In genomic region chr10:44926771-44927751, GRCh38 we compare ENCODE assay signal across 18 cellular contexts. TPM values are rescaled to one million over a fixed set of nuclear protein-coding genes. Genes with fewer than 3 reads are reported as not detected.
DNase-seq lines count a peak whose midpoint lies in the region; ATAC-seq, FAIRE-seq and TF ChIP-seq lines count a peak whose summit lies in the region.
"Had no signal": no experiment of that assay in that cellular context is flagged by ENCODE, and none has a peak within 500 bp of the region (broad histone marks: within the 10 kb centered on the region; RNA-seq: fewer than 3 reads in every experiment).

No MANE protein-coding gene starts in this region.

- no peak overlapping the region for H2BK20ac ChIP-seq in H1 (ENCODE audit: low read length)

- H2AFZ ChIP-seq in H1 (ENCODE audit: low read length) = no peak overlapping the region
- H2AFZ ChIP-seq: PC-9 had no signal

- H2BK5ac ChIP-seq in H1 (ENCODE audit: low read depth, low read length) = no peak overlapping the region

- no peak overlapping the region for H3K9ac ChIP-seq in H1 (replicated peaks in 1 of 4; ENCODE audit: extremely low read depth in 1 of 4, low read depth in 3 of 4, low read length in 3 of 4)
- H3K9ac ChIP-seq in liver (ENCODE audit: low read depth in 1 of 2, low read length in 2 of 2) = no peak overlapping the region

- no peaks in the 10 kb centered on the region for H3K36me3 Mint-ChIP-seq in MCF 10A (ENCODE audit: insufficient read depth, unreplicated experiment)
- H3K36me3 Mint-ChIP-seq in type B pancreatic cell = no peaks in the 10 kb centered on the region

- no peak overlapping the region for H3K14ac ChIP-seq in H1 (ENCODE audit: insufficient read length)

- H3K23me2 ChIP-seq in H1 (ENCODE audit: low read depth, low read length) = peaks cover 12% of the 10 kb centered on the region; the same call in 1 of the 2 replicates

- no peaks in the 10 kb centered on the region for H3K36me3 ChIP-seq in breast epithelium
- no peaks in the 10 kb centered on the region for H3K36me3 ChIP-seq in H1 (ENCODE audit: control insufficient read depth in 2 of 4, insufficient read depth in 4 of 4, low read length in 3 of 4)
- H3K36me3 ChIP-seq in liver (ENCODE audit: control insufficient read depth in 4 of 4, insufficient read depth in 3 of 4, low read depth in 1 of 4, low read length in 3 of 4) = no peaks in the 10 kb centered on the region

- H2AK5ac ChIP-seq in H1 (ENCODE audit: low read depth, low read length) = no peak overlapping the region

- no peak overlapping the region for H3K56ac ChIP-seq in H1 (replicated peaks; ENCODE audit: insufficient read length, low read depth, low read length)

- H3K27me3 Mint-ChIP-seq in MCF 10A (ENCODE audit: insufficient read depth, unreplicated experiment) = peaks cover 30% of the 10 kb centered on the region
- peaks cover 4% of the 10 kb centered on the region for H3K27me3 Mint-ChIP-seq in type B pancreatic cell
- H3K27me3 Mint-ChIP-seq: activated CD4-positive, alpha-beta T cell treated with anti-CD3 and anti-CD28 coated beads, Interleukin-2, amount 10 ng/mL, durations not matched to agents 7 days and 5 days; effector memory CD8-positive, alpha-beta T cell had no signal

- BruUV-seq in MCF 10A (replicated peaks; lab: Mats Ljungman, UMichigan) = no TSS peak

- H4K8ac ChIP-seq in H1 (ENCODE audit: extremely low read depth, insufficient read depth, low read length) = peak overlapping the region; percentile 45; the same call in 1 of the 2 replicates

- no peak for TF ChIP-seq EP300 in H1 (IDR thresholded peaks at IDR 0.05; ENCODE audit: borderline replicate concordance in 1 of 2, low read depth in 2 of 2, low read length in 2 of 2)

- no peaks in the 10 kb centered on the region for H4K20me1 ChIP-seq in H1 (replicated peaks in 1 of 2; ENCODE audit: control insufficient read depth in 1 of 2, insufficient read depth in 2 of 2, low read length in 2 of 2)

- H3K4me1 ChIP-seq in breast epithelium (no peaks in the 10 kb centered on the region), H1 (replicated peaks in 1 of 4; ENCODE audit: control insufficient read depth in 3 of 4, insufficient read depth in 4 of 4, low read length in 3 of 4) (peaks cover 0 to 7% (median 0%) of the 10 kb centered on the region in 4 experiments; a peak in 1 of 7 replicates), liver (ENCODE audit: control insufficient read depth in 4 of 4, insufficient read depth in 4 of 4, low read length in 3 of 4) (peaks cover 0 to 5% (median 3%) of the 10 kb centered on the region in 4 donors)

- CTCF ChIA-PET in MCF 10A (lab: Yijun Ruan, JAX) (no interaction called here), H1 (lab: Charles Lee; ENCODE audit: partially characterized antibody) (interaction anchor here (0.8 to 3.5 kb wide), 9 partner anchors 10 to 64 kb away, joined by 3 to 16 read pairs (median 3); no protein-coding TSS in a partner anchor), RWPE1 (lab: Yijun Ruan, JAX) (interaction anchor here (0.7 kb wide), 1 partner anchor 51 kb away, joined by 3 read pairs; no protein-coding TSS in a partner anchor)

- no peak for ATAC-seq in HG03521 (IDR thresholded peaks at IDR 0.05; ENCODE audit: unreplicated experiment)
- ATAC-seq: activated T-helper 17 cell treated with anti-CD3 and anti-CD28 coated beads, Interleukin-2, amount 50 U/mL, for 72 hours; effector memory CD8-positive, alpha-beta T cell had no signal

- intact Hi-C loops in MCF 10A (cut with micrococcal nuclease) (no loop called here), breast epithelium (cut with DNase I; ENCODE audit: low total_unique reads) (no loop called here), posterior vena cava (cut with DNase I) (no loop called here)

- H3K79me1 ChIP-seq in H1 (ENCODE audit: low read depth, low read length) = no peaks in the 10 kb centered on the region

- TF ChIP-seq RAD21 in H1 (IDR thresholded peaks at IDR 0.05 in 1 of 2, conservative IDR thresholded peaks at IDR 0.05 in 1 of 2; ENCODE audit: low read depth in 2 of 2, low read length in 2 of 2) (no peak), liver (IDR thresholded peaks at IDR 0.05) (peak; percentile 11 to 24)

- H3K4me3 Mint-ChIP-seq in MCF 10A (ENCODE audit: unreplicated experiment) (no peak overlapping the region), type B pancreatic cell (no peak overlapping the region)
- H3K4me3 Mint-ChIP-seq: activated CD4-positive, alpha-beta T cell treated with anti-CD3 and anti-CD28 coated beads, Interleukin-2, amount 10 ng/mL, durations not matched to agents 7 days and 5 days; activated T-helper 17 cell treated with anti-CD3 and anti-CD28 coated beads, Interleukin-2, amount 50 U/mL, for 72 hours; effector memory CD8-positive, alpha-beta T cell had no signal

- 0 out of 2 replicates have a peak overlapping the region, but pooled peaks have one; percentile 5 for H2BK15ac ChIP-seq in H1 (ENCODE audit: low read length)

- H4K91ac ChIP-seq in H1 (replicated peaks; ENCODE audit: insufficient read length, low read length) = peak overlapping the region; percentile 22

- POLR2A ChIA-PET in MCF 10A (lab: Yijun Ruan, JAX) (no interaction called here), H1 (lab: Charles Lee; ENCODE audit: partially characterized antibody) (no interaction called here), RWPE1 (lab: Yijun Ruan, JAX; ENCODE audit: low non-redundant PET) (no interaction called here)

- TF ChIP-seq POLR2A in breast epithelium (IDR thresholded peaks at IDR 0.05) (no peak), H1 (IDR thresholded peaks at IDR 0.05; ENCODE audit: control extremely low read depth in 1 of 2, low read depth in 2 of 2, low read length in 2 of 2) (no peak)

- peak; percentile 54 for DNase-seq in MCF 10A (ENCODE audit: unreplicated experiment)
- DNase-seq in breast epithelium (ENCODE audit: low spot score in 2 of 2) = no peak
- no peak for DNase-seq in H1 (ENCODE audit: low read depth in 1 of 2, low spot score in 2 of 2)
- peak; percentile 37 for DNase-seq in type B pancreatic cell (ENCODE audit: extremely low spot score, unreplicated experiment)
- no peak for DNase-seq in RWPE1 (ENCODE audit: low spot score)
- DNase-seq in posterior vena cava (ENCODE audit: low spot score) = no peak
- DNase-seq: activated CD4-positive, alpha-beta T cell treated with anti-CD3 and anti-CD28 coated beads, Interleukin-2, amount 10 ng/mL, durations not matched to agents 7 days and 5 days; DMS153; effector memory CD8-positive, alpha-beta T cell; PC-9; T-helper 2 cell had no signal

- H3K79me2 ChIP-seq in H1 (ENCODE audit: control insufficient read depth in 1 of 2, insufficient read depth in 2 of 2, low read length in 2 of 2) = no peaks in the 10 kb centered on the region

- TF ChIP-seq CTCF in MCF 10A (IDR thresholded peaks at IDR 0.05; ENCODE audit: unreplicated experiment) (no peak), breast epithelium (IDR thresholded peaks at IDR 0.05) (no peak), H1 (IDR thresholded peaks at IDR 0.05; ENCODE audit: control extremely low read depth in 1 of 3, insufficient read depth in 1 of 3, low read depth in 1 of 3, low read length in 3 of 3) (no peak), liver (IDR thresholded peaks at IDR 0.05; ENCODE audit: low read depth, low read length, missing input control) (no peak), type B pancreatic cell (conservative IDR thresholded peaks at IDR 0.05) (no peak), RWPE1 (conservative IDR thresholded peaks at IDR 0.05; ENCODE audit: low read depth) (no peak)

- H3K4me1 Mint-ChIP-seq in MCF 10A (ENCODE audit: insufficient read depth, unreplicated experiment) (no peaks in the 10 kb centered on the region), type B pancreatic cell (ENCODE audit: unreplicated experiment) (no peaks in the 10 kb centered on the region)
- H3K4me1 Mint-ChIP-seq: activated CD4-positive, alpha-beta T cell treated with anti-CD3 and anti-CD28 coated beads, Interleukin-2, amount 10 ng/mL, durations not matched to agents 7 days and 5 days; activated T-helper 17 cell treated with anti-CD3 and anti-CD28 coated beads, Interleukin-2, amount 50 U/mL, for 72 hours had no signal

- no peak overlapping the region for H3K4me2 ChIP-seq in H1 (ENCODE audit: insufficient read depth in 1 of 2, low read depth in 2 of 2, low read length in 2 of 2)
- H3K4me2 ChIP-seq: PC-9 had no signal

- peak overlapping the region; percentile 4 for H2BK120ac ChIP-seq in H1 (replicated peaks; ENCODE audit: low read depth, low read length)

- no peak overlapping the region for H4K5ac ChIP-seq in H1 (ENCODE audit: insufficient read length, low read depth, low read length)

- no peak overlapping the region for H3K4ac ChIP-seq in H1 (replicated peaks; ENCODE audit: insufficient read length, low read depth, low read length)

- no peak overlapping the region for H3K27ac Mint-ChIP-seq in MCF 10A (ENCODE audit: low read depth, unreplicated experiment)
- H3K27ac Mint-ChIP-seq in type B pancreatic cell = no peak overlapping the region
- H3K27ac Mint-ChIP-seq: activated CD4-positive, alpha-beta T cell treated with anti-CD3 and anti-CD28 coated beads, Interleukin-2, amount 10 ng/mL, durations not matched to agents 7 days and 5 days; activated T-helper 17 cell treated with anti-CD3 and anti-CD28 coated beads, Interleukin-2, amount 50 U/mL, for 72 hours; effector memory CD8-positive, alpha-beta T cell had no signal

- no peak for FAIRE-seq in H1 (lab: Jason Lieb, UNC)

- no peaks in the 10 kb centered on the region for H3K27me3 ChIP-seq in breast epithelium
- peaks cover 0 to 6% (median 2%) of the 10 kb centered on the region in 4 experiments; a peak in 2 of 7 replicates for H3K27me3 ChIP-seq in H1 (replicated peaks in 1 of 4; ENCODE audit: control insufficient read depth in 3 of 4, extremely low read depth in 1 of 4, insufficient read depth in 3 of 4, low read length in 3 of 4)
- H3K27me3 ChIP-seq in liver (ENCODE audit: control insufficient read depth in 4 of 4, insufficient read depth in 4 of 4, low read length in 3 of 4) = no peaks in the 10 kb centered on the region

- H3K4me3 ChIP-seq in breast epithelium (no peak overlapping the region), H1 (ENCODE audit: extremely low read depth in 1 of 4, insufficient read depth in 2 of 4, low read depth in 3 of 4, low read length in 4 of 4) (no peak overlapping the region), liver (ENCODE audit: low read depth in 1 of 3, low read length in 3 of 3) (no peak overlapping the region)
- H3K4me3 ChIP-seq: lung, PC-9 had no signal

- no peak overlapping the region for H2BK12ac ChIP-seq in H1 (ENCODE audit: low read depth, low read length)

- no peak overlapping the region for H3K23ac ChIP-seq in H1 (ENCODE audit: insufficient read length)

- WGBS in H1 (ENCODE audit: extremely low coverage in 1 of 2, insufficient coverage in 1 of 2, insufficient read length in 1 of 2, insufficient replicate concordance in 2 of 2, low coverage in 1 of 2, low lambda C conversion rate in 2 of 2, missing lambda C conversion rate in 1 of 2), 2 experiments = 84% methylated on average over 9 of the region's 11 CpGs; no CpG with 5 or more reads in 1 of the 2 experiments
- WGBS in liver = 64% methylated on average over 11 of the region's 11 CpGs

- H3K9me3 Mint-ChIP-seq in MCF 10A (ENCODE audit: unreplicated experiment) (peaks cover 6% of the 10 kb centered on the region), type B pancreatic cell (no peaks in the 10 kb centered on the region)
- H3K9me3 Mint-ChIP-seq: activated CD4-positive, alpha-beta T cell treated with anti-CD3 and anti-CD28 coated beads, Interleukin-2, amount 10 ng/mL, durations not matched to agents 7 days and 5 days; activated T-helper 17 cell treated with anti-CD3 and anti-CD28 coated beads, Interleukin-2, amount 50 U/mL, for 72 hours; effector memory CD8-positive, alpha-beta T cell had no signal

- H3K18ac ChIP-seq in H1 (ENCODE audit: extremely low read depth, low read length) = no peak overlapping the region

- H3K27ac ChIP-seq in breast epithelium (no peak overlapping the region), H1 (ENCODE audit: low read depth, low read length) (no peak overlapping the region), liver (ENCODE audit: low read depth in 1 of 2, low read length in 2 of 2) (no peak overlapping the region), RWPE1 (no peak overlapping the region)
- H3K27ac ChIP-seq: PC-9 had no signal

- no peaks in the 10 kb centered on the region for H3K9me3 ChIP-seq in breast epithelium
- no peaks in the 10 kb centered on the region for H3K9me3 ChIP-seq in H1 (ENCODE audit: insufficient read depth in 2 of 2, low read depth in 1 of 2, low read length in 1 of 2)
- H3K9me3 ChIP-seq in liver (ENCODE audit: control insufficient read depth in 4 of 4, low read length in 3 of 4) = no peaks in the 10 kb centered on the region

RNA-seq across cellular contexts. Expression of gene TMEM72, which starts 15.9 kb away (rescaled TPM):
- total RNA-seq in MCF 10A (2022) = not detected in 2 replicates
- total RNA-seq in breast epithelium = not detected
- total RNA-seq in H1 (2021; fragmentation: NEBNext Ultra II Directional; extraction: Animal tissue kit (Norgen Biotek cat#: 25700)) = not detected in 2 replicates
- not detected in 2 replicates for polyA plus RNA-seq in H1 (2011; rRNA removed)
- polyA plus RNA-seq in H1 (2011; cell fraction: cytosol; rRNA removed) = 0.03 TPM
- polyA plus RNA-seq in H1 (2011; cell fraction: nucleus; rRNA removed) = not detected
- not detected in 4 replicates for polyA plus RNA-seq in H1 (2012, experiment 1 of 2)
- not detected for polyA plus RNA-seq in H1 (2012, experiment 2 of 2)
- polyA plus RNA-seq in H1 (2013, experiment 1 of 2) = not detected
- polyA plus RNA-seq in H1 (2013, experiment 2 of 2) = not detected
- not detected in 2 replicates for polyA minus RNA-seq in H1 (2011; rRNA and poly(A)+ RNA removed)
- polyA minus RNA-seq in H1 (2011; cell fraction: cytosol; rRNA and poly(A)+ RNA removed) = not detected
- polyA minus RNA-seq in H1 (2011; cell fraction: nucleus; rRNA and poly(A)+ RNA removed) = not detected
- under 1 TPM in 1 of 2 donors, not detected in 1; 0.33 TPM for total RNA-seq in liver
- under 1 TPM in 1 of 2 donors, not detected in 1; 0.02 TPM for polyA plus RNA-seq in liver
- total RNA-seq in type B pancreatic cell (ENCODE audit: low replicate concordance) = 0.40 and 1.2 TPM in 2 replicates
- total RNA-seq in posterior vena cava = not detected
- total RNA-seq: activated CD4-positive, alpha-beta T cell treated with anti-CD3 and anti-CD28 coated beads, Interleukin-2, amount 10 ng/mL, durations not matched to agents 7 days and 5 days; activated T-helper 17 cell treated with anti-CD3 and anti-CD28 coated beads, Interleukin-2, amount 50 U/mL, for 72 hours; osteocyte; PC-9; urinary bladder had no signal
- polyA plus RNA-seq: AG04450, urinary bladder had no signal

RNA-seq across cellular contexts. Expression of gene RASSF4, which starts 32.5 kb away (rescaled TPM):
- total RNA-seq in MCF 10A (2022) (0.22 TPM in 1 of 2 replicates, not detected in the other), breast epithelium (100 to 1,000 TPM in 1 of 3 donors, 10 to 100 TPM in 2; 18.7 to 364 (median 41.1) TPM), liver (10 to 100 TPM in 1 of 2 donors, 1 to 10 TPM in 1; 8.2 to 26.9 TPM), type B pancreatic cell (ENCODE audit: low replicate concordance) (22.7 and 27.9 TPM in 2 replicates), posterior vena cava (10 to 100 TPM; 15.5 to 37.9 TPM)
- 12.3 and 14.5 TPM in 2 replicates for total RNA-seq in H1 (2021; fragmentation: NEBNext Ultra II Directional; extraction: Animal tissue kit (Norgen Biotek cat#: 25700))
- polyA plus RNA-seq in H1 (2011; rRNA removed) (14.3 and 16.1 TPM in 2 replicates), liver (10 to 100 TPM; 12.4 to 12.5 TPM)
- 17.1 TPM for polyA plus RNA-seq in H1 (2011; cell fraction: cytosol; rRNA removed)
- polyA plus RNA-seq in H1 (2011; cell fraction: nucleus; rRNA removed) = 36.6 TPM
- polyA plus RNA-seq in H1 (2012, experiment 1 of 2) = 7.0 to 11.7 TPM (median 8.8 TPM) in 4 replicates
- 5.5 TPM for polyA plus RNA-seq in H1 (2012, experiment 2 of 2)
- polyA plus RNA-seq in H1 (2013, experiment 1 of 2) = 7.2 TPM
- polyA plus RNA-seq in H1 (2013, experiment 2 of 2) = 6.4 TPM
- polyA minus RNA-seq in H1 (2011; rRNA and poly(A)+ RNA removed) = 12.2 and 16.5 TPM in 2 replicates
- polyA minus RNA-seq in H1 (2011; cell fraction: cytosol; rRNA and poly(A)+ RNA removed) = 6.1 TPM
- 29.0 TPM for polyA minus RNA-seq in H1 (2011; cell fraction: nucleus; rRNA and poly(A)+ RNA removed)

RNA-seq across cellular contexts. Expression of gene DEPP1, which starts 51.5 kb away (rescaled TPM):
- total RNA-seq in MCF 10A (2022) (0.76 and 0.84 TPM in 2 replicates), breast epithelium (1,000 to 10,000 TPM in 1 of 3 donors, 100 to 1,000 TPM in 2; 139 to 2,057 (median 460) TPM), liver (10 to 100 TPM; 10.7 to 33.4 TPM), type B pancreatic cell (ENCODE audit: low replicate concordance) (25.7 and 53.0 TPM in 2 replicates), posterior vena cava (100 to 1,000 TPM in 1 of 2 donors, 10 to 100 TPM in 1; 58.8 to 105 TPM)
- total RNA-seq in H1 (2021; fragmentation: NEBNext Ultra II Directional; extraction: Animal tissue kit (Norgen Biotek cat#: 25700)) = 0.67 and 0.80 TPM in 2 replicates
- polyA plus RNA-seq in H1 (2011; rRNA removed) (4.5 and 5.3 TPM in 2 replicates), liver (10 to 100 TPM; 33.5 to 79.3 TPM)
- 3.6 TPM for polyA plus RNA-seq in H1 (2011; cell fraction: cytosol; rRNA removed)
- 6.4 TPM for polyA plus RNA-seq in H1 (2011; cell fraction: nucleus; rRNA removed)
- 1.5 to 2.8 TPM (median 2.0 TPM) in 4 replicates for polyA plus RNA-seq in H1 (2012, experiment 1 of 2)
- polyA plus RNA-seq in H1 (2012, experiment 2 of 2) = 1.9 TPM
- 0.14 TPM for polyA plus RNA-seq in H1 (2013, experiment 1 of 2)
- polyA plus RNA-seq in H1 (2013, experiment 2 of 2) = 0.07 TPM
- 6.2 and 6.3 TPM in 2 replicates for polyA minus RNA-seq in H1 (2011; rRNA and poly(A)+ RNA removed)
- 2.8 TPM for polyA minus RNA-seq in H1 (2011; cell fraction: cytosol; rRNA and poly(A)+ RNA removed)
- polyA minus RNA-seq in H1 (2011; cell fraction: nucleus; rRNA and poly(A)+ RNA removed) = 6.5 TPM

Comparison
In these comparisons a context has a peak if more than half of its experiments do, and no peak if none do; other contexts are left out.
1. DNase-seq: peak in MCF 10A (single experiment) and type B pancreatic cell (single experiment); none in breast epithelium (0 of 2), H1 (0 of 2), RWPE1 (single experiment) and posterior vena cava (single experiment).